In the genomic region with DNA sequence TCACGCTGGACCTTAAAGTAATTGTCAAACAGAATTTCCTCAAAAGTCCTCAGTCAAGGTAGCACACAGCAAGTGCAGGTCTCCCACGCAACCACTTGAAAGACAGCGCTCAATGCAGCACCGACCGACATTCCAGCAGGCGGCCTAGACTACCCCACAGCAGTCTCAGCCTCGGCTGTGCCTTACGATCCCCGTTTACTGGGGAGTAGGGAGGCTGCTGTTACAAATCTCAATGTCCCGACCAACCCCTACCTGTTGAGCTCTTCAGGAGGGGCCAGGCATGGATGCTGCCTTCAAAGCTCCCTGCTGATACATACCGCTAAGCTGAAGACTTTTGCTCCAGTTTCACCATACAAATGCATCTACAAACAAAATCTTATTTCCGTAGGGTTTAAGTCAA, we compare ENCODE assay signal across 11 cellular contexts. TPM values are rescaled to one million over a fixed set of nuclear protein-coding genes. Genes with fewer than 3 reads are reported as not detected.
DNase-seq lines count a peak whose midpoint lies in the region; ATAC-seq and TF ChIP-seq lines count a peak whose summit lies in the region.
"Had no signal": no experiment of that assay in that cellular context is flagged by ENCODE, and none has a peak within 500 bp of the region (broad histone marks: within the 10 kb centered on the region; RNA-seq: fewer than 3 reads in every experiment).

No MANE protein-coding gene starts in this region.

- H3K4me1 Mint-ChIP-seq in activated naive CD8-positive, alpha-beta T cell treated with anti-CD3 and anti-CD28 coated beads, Interleukin-2, amount 10 ng/mL, durations not matched to agents 7 days and 5 days, result peaks cover 63% of the 10 kb centered on the region
- peaks cover 63 to 97% (median 81%) of the 10 kb centered on the region in 7 donors for H3K4me1 Mint-ChIP-seq in naive thymus-derived CD4-positive, alpha-beta T cell

- TF ChIP-seq POLR2A in heart left ventricle (IDR thresholded peaks at IDR 0.05), result no peak
- no peak for TF ChIP-seq POLR2A in vagina (IDR thresholded peaks at IDR 0.05)

- no peaks in the 10 kb centered on the region for H3K27me3 Mint-ChIP-seq in activated naive CD8-positive, alpha-beta T cell treated with anti-CD3 and anti-CD28 coated beads, Interleukin-2, amount 10 ng/mL, durations not matched to agents 7 days and 5 days
- peaks cover 0 to 15% (median 0%) of the 10 kb centered on the region in 5 donors for H3K27me3 Mint-ChIP-seq in naive thymus-derived CD4-positive, alpha-beta T cell

- H3K36me3 ChIP-seq in heart left ventricle (peaks cover 0 to 26% (median 17%) of the 10 kb centered on the region in 9 donors), vagina (peaks cover 0 to 15% of the 10 kb centered on the region in 2 donors), MG63 (peaks cover 15% of the 10 kb centered on the region)
- H3K36me3 ChIP-seq in naive thymus-derived CD4-positive, alpha-beta T cell (ENCODE audit: control insufficient read depth in 2 of 3, insufficient read depth in 3 of 3, low read length in 3 of 3), result peaks cover 10 to 19% (median 19%) of the 10 kb centered on the region in 3 experiments

- H3K27ac Mint-ChIP-seq in activated naive CD8-positive, alpha-beta T cell treated with anti-CD3 and anti-CD28 coated beads, Interleukin-2, amount 10 ng/mL, durations not matched to agents 7 days and 5 days, result peak overlapping the region; percentile 49
- peak overlapping the region in 8 of 9 donors; percentile 52 to 91 (median 86) for H3K27ac Mint-ChIP-seq in naive thymus-derived CD4-positive, alpha-beta T cell

- ATAC-seq in right cardiac atrium, result no peak
- no peak for ATAC-seq in heart left ventricle
- ATAC-seq in activated naive CD8-positive, alpha-beta T cell treated with anti-CD3 and anti-CD28 coated beads, Interleukin-2, amount 10 ng/mL, durations not matched to agents 7 days and 5 days (ENCODE audit: low read depth), result peak; percentile 63
- ATAC-seq in naive thymus-derived CD4-positive, alpha-beta T cell, result peak; percentile 73
- no peak for ATAC-seq in SK-N-SH treated with all-trans-retinoic acid at 6 μM for 48 hours
- no peak for ATAC-seq in GM19467 (IDR thresholded peaks at IDR 0.05; ENCODE audit: unreplicated experiment)
- ATAC-seq: HCT116 had no signal

- H3K4me3 ChIP-seq in right cardiac atrium (ENCODE audit: low read length) (no peak overlapping the region), heart left ventricle (no peak overlapping the region), vagina (no peak overlapping the region), MG63 (no peak overlapping the region)
- H3K4me3 ChIP-seq in naive thymus-derived CD4-positive, alpha-beta T cell (ENCODE audit: low read length), result peak overlapping the region; percentile 10

- H3K4me1 ChIP-seq in right cardiac atrium (ENCODE audit: control insufficient read depth, insufficient read depth, low read length) (peaks cover 25% of the 10 kb centered on the region), heart left ventricle (peaks cover 14 to 98% (median 78%) of the 10 kb centered on the region in 12 donors), vagina (peaks cover 75% of the 10 kb centered on the region)
- H3K4me1 ChIP-seq in naive thymus-derived CD4-positive, alpha-beta T cell (ENCODE audit: control insufficient read depth in 2 of 2, insufficient read depth in 2 of 2, low read length in 2 of 2), result peaks cover 45 to 70% of the 10 kb centered on the region in 2 donors

- peak overlapping the region; percentile 32 for H3K27ac ChIP-seq in right cardiac atrium (ENCODE audit: low read length)
- peak overlapping the region in 2 of 12 donors; percentile 89 to 93 for H3K27ac ChIP-seq in heart left ventricle
- H3K27ac ChIP-seq in naive thymus-derived CD4-positive, alpha-beta T cell (ENCODE audit: low read depth, low read length), result no peak overlapping the region
- peak overlapping the region; percentile 86 for H3K27ac ChIP-seq in vagina

- peaks cover 21% of the 10 kb centered on the region for H3K36me3 Mint-ChIP-seq in activated naive CD8-positive, alpha-beta T cell treated with anti-CD3 and anti-CD28 coated beads, Interleukin-2, amount 10 ng/mL, durations not matched to agents 7 days and 5 days
- H3K36me3 Mint-ChIP-seq in naive thymus-derived CD4-positive, alpha-beta T cell, result peaks cover 3 to 34% (median 8%) of the 10 kb centered on the region in 5 donors

- no peaks in the 10 kb centered on the region for H3K9me3 ChIP-seq in right cardiac atrium (ENCODE audit: control insufficient read depth, low read length)
- no peaks in the 10 kb centered on the region for H3K9me3 ChIP-seq in heart left ventricle
- no peaks in the 10 kb centered on the region for H3K9me3 ChIP-seq in naive thymus-derived CD4-positive, alpha-beta T cell (ENCODE audit: control insufficient read depth in 2 of 3, low read length in 3 of 3)
- no peaks in the 10 kb centered on the region for H3K9me3 ChIP-seq in vagina
- no peaks in the 10 kb centered on the region for H3K9me3 ChIP-seq in MG63

- H3K27me3 ChIP-seq in right cardiac atrium (ENCODE audit: control insufficient read depth, insufficient read depth) (no peaks in the 10 kb centered on the region), heart left ventricle (no peaks in the 10 kb centered on the region), vagina (no peaks in the 10 kb centered on the region), MG63 (no peaks in the 10 kb centered on the region)
- no peaks in the 10 kb centered on the region for H3K27me3 ChIP-seq in naive thymus-derived CD4-positive, alpha-beta T cell (ENCODE audit: control insufficient read depth in 2 of 2, insufficient read depth in 2 of 2, low read length in 2 of 2)

- DNase-seq in right cardiac atrium, result no peak
- DNase-seq in heart left ventricle, result no peak
- no peak for DNase-seq in activated naive CD8-positive, alpha-beta T cell treated with anti-CD3 and anti-CD28 coated beads, Interleukin-2, amount 10 ng/mL, durations not matched to agents 7 days and 5 days
- DNase-seq in naive thymus-derived CD4-positive, alpha-beta T cell, result peak in 8 of 9 donors; percentile 49 to 69 (median 58)
- no peak for DNase-seq in vagina (ENCODE audit: extremely low spot score in 2 of 2)
- no peak for DNase-seq in MG63
- DNase-seq: anterior cingulate cortex, NCI-H446 treated with DMSO at 0.1 percent for 48 hours had no signal

- 81% methylated on average over 12 of the region's 12 CpGs for WGBS in right cardiac atrium
- WGBS in heart left ventricle, 4 donors, result 66 to 88% (median 81%) methylated on average over 12 of the region's 12 CpGs

- CTCF ChIA-PET in naive thymus-derived CD4-positive, alpha-beta T cell (lab: Charles Lee), result interaction anchor here (1.4 kb wide), 1 partner anchor 13 kb away, joined by 7 read pairs; no protein-coding TSS in a partner anchor

- no peaks in the 10 kb centered on the region for H3K9me3 Mint-ChIP-seq in activated naive CD8-positive, alpha-beta T cell treated with anti-CD3 and anti-CD28 coated beads, Interleukin-2, amount 10 ng/mL, durations not matched to agents 7 days and 5 days
- H3K9me3 Mint-ChIP-seq in naive thymus-derived CD4-positive, alpha-beta T cell, result no peaks in the 10 kb centered on the region

- intact Hi-C loops in right cardiac atrium (cut with DNase I), result no loop called here
- intact Hi-C loops in heart left ventricle (cut with DNase I), result no loop called here
- intact Hi-C loops in naive thymus-derived CD4-positive, alpha-beta T cell (cut with micrococcal nuclease), result loop anchor here in 1 of 2 donors (1.0 to 5.0 kb wide), 3 partner anchors 14 to 37 kb away; a partner anchor contains a TSS
- intact Hi-C loops in vagina (cut with DNase I), result no loop called here

- POLR2A ChIA-PET in activated naive CD8-positive, alpha-beta T cell treated with anti-CD3 and anti-CD28 coated beads, Interleukin-2, amount 10 ng/mL, durations not matched to agents 7 days and 5 days (lab: Charles Lee), result interaction anchor here (0.7 kb wide), 1 partner anchor 22 kb away, joined by 5 read pairs; no protein-coding TSS in a partner anchor
- POLR2A ChIA-PET in naive thymus-derived CD4-positive, alpha-beta T cell (lab: Charles Lee), result interaction anchor here (0.6 to 3.2 kb wide), 8 partner anchors 9 to 100 kb away, joined by 3 to 16 read pairs (median 4); a partner anchor contains a TSS

- peak overlapping the region; percentile 29 for H3K4me3 Mint-ChIP-seq in activated naive CD8-positive, alpha-beta T cell treated with anti-CD3 and anti-CD28 coated beads, Interleukin-2, amount 10 ng/mL, durations not matched to agents 7 days and 5 days
- peak overlapping the region; percentile 28 to 94 (median 84) for H3K4me3 Mint-ChIP-seq in naive thymus-derived CD4-positive, alpha-beta T cell

- TF ChIP-seq CTCF in heart left ventricle (IDR thresholded peaks at IDR 0.05) (no peak), vagina (IDR thresholded peaks at IDR 0.05) (no peak)

TF ChIP-seq in SK-N-SH treated with all-trans-retinoic acid at 6 μM for 48 hours, 23 proteins besides CTCF, POLR2A, EP300 and RAD21 (continues in another document):
- TF ChIP-seq RARB (CRISPR knock-in tag; IDR thresholded peaks at IDR 0.05) (no peak), ZC3H10 (CRISPR knock-in tag; IDR thresholded peaks at IDR 0.05) (no peak), ARNTL (CRISPR knock-in tag; IDR thresholded peaks at IDR 0.05; ENCODE audit: borderline replicate concordance, low read depth) (no peak)

RNA-seq across cellular contexts. Expression of a gene that starts 21.8 kb away (rescaled TPM):
- 10 to 100 TPM; 17.9 to 22.2 (median 18.9) TPM for total RNA-seq in right cardiac atrium
- polyA plus RNA-seq in right cardiac atrium, result 21.1 TPM
- 10 to 100 TPM; 14.5 to 51.2 (median 22.7) TPM for total RNA-seq in heart left ventricle
- 10 to 100 TPM; 17.4 to 21.7 TPM for polyA plus RNA-seq in heart left ventricle
- 10 to 100 TPM; 33.4 to 36.8 TPM for total RNA-seq in activated naive CD8-positive, alpha-beta T cell treated with anti-CD3 and anti-CD28 coated beads, Interleukin-2, amount 10 ng/mL, durations not matched to agents 7 days and 5 days
- total RNA-seq in naive thymus-derived CD4-positive, alpha-beta T cell, result 100 to 1,000 TPM in 1 of 5 experiments, 10 to 100 TPM in 4; 25.3 to 101 (median 30.1) TPM
- polyA plus RNA-seq in naive thymus-derived CD4-positive, alpha-beta T cell, result 10 to 100 TPM; 16.5 to 16.9 TPM
- 34.9 TPM for total RNA-seq in vagina
- total RNA-seq in MG63 (2014; rRNA removed; shearing (Covaris generic); ENCODE audit: low replicate concordance), result 15.0 and 21.4 TPM in 2 replicates

RNA-seq across cellular contexts. Expression of a gene that starts 38.8 kb away (rescaled TPM):
- total RNA-seq in right cardiac atrium, result 10 to 100 TPM; 25.0 to 48.7 (median 34.2) TPM
- polyA plus RNA-seq in right cardiac atrium, result 34.9 TPM
- 10 to 100 TPM; 14.9 to 49.5 (median 19.6) TPM for total RNA-seq in heart left ventricle
- polyA plus RNA-seq in heart left ventricle, result 10 to 100 TPM; 19.1 to 31.4 TPM
- 10 to 100 TPM; 54.7 to 57.8 TPM for total RNA-seq in activated naive CD8-positive, alpha-beta T cell treated with anti-CD3 and anti-CD28 coated beads, Interleukin-2, amount 10 ng/mL, durations not matched to agents 7 days and 5 days
- total RNA-seq in naive thymus-derived CD4-positive, alpha-beta T cell, result 100 to 1,000 TPM in 3 of 5 experiments, 10 to 100 TPM in 2; 25.8 to 162 (median 111) TPM
- 10 to 100 TPM in 1 of 2 donors, 1 to 10 TPM in 1; 7.0 to 25.3 TPM for polyA plus RNA-seq in naive thymus-derived CD4-positive, alpha-beta T cell
- total RNA-seq in vagina, result 66.0 TPM
- 6.4 and 14.8 TPM in 2 replicates for total RNA-seq in MG63 (2014; rRNA removed; shearing (Covaris generic); ENCODE audit: low replicate concordance)

Comparison
In these comparisons a context has a peak if more than half of its experiments do, and no peak if none do; other contexts are left out.
1. ATAC-seq: peak in activated naive CD8-positive, alpha-beta T cell treated with anti-CD3 and anti-CD28 coated beads, Interleukin-2, amount 10 ng/mL, durations not matched to agents 7 days and 5 days (single experiment) and naive thymus-derived CD4-positive, alpha-beta T cell (single experiment); none in right cardiac atrium (0 of 2), heart left ventricle (0 of 4), SK-N-SH treated with all-trans-retinoic acid at 6 μM for 48 hours (single experiment) and GM19467 (single experiment).
2. DNase-seq: peak in naive thymus-derived CD4-positive, alpha-beta T cell (8 of 9); none in right cardiac atrium (0 of 3), heart left ventricle (0 of 5), activated naive CD8-positive, alpha-beta T cell treated with anti-CD3 and anti-CD28 coated beads, Interleukin-2, amount 10 ng/mL, durations not matched to agents 7 days and 5 days (single experiment), vagina (0 of 2) and MG63 (single experiment).